ENCODE assay signal across 8 cellular contexts in the genomic region with DNA sequence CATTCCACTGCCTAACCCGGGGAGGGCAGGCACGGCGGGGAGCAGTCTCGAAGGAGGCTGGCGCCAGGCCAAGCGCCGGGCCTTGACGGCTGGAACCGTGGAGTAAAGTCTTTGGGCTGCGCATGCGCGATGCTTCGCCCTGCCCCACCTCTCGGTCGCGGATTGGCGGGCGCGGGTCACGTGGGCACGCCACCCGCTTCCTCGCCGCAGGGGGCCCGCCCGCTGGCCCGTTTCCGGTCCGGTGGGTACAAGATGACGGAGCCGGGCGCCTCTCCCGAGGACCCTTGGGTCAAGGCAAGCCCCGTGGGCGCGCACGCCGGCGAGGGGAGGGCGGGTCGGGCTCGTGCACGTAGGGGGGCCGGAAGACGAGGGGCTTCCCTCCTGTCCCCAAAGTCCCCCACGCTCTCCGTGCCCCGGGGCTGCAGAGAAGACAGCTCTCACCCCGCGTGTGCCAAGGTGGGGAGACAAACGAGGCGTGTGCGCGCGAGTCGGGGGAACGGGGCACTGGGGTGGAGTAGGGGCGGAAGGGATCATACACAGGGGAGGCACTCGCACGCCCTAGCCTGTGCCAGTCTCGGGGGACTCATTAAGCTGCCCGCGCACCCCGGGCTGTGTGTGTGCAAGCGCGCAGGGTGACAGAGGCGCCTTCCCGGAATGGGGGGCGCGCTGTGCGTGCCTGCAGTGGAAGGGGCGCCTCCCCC. TPM values are rescaled to one million over a fixed set of nuclear protein-coding genes. Genes with fewer than 3 reads are reported as not detected.
DNase-seq lines count a peak whose midpoint lies in the region; ATAC-seq and TF ChIP-seq lines count a peak whose summit lies in the region.

A gene with protein sequence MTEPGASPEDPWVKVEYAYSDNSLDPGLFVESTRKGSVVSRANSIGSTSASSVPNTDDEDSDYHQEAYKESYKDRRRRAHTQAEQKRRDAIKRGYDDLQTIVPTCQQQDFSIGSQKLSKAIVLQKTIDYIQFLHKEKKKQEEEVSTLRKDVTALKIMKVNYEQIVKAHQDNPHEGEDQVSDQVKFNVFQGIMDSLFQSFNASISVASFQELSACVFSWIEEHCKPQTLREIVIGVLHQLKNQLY (plus strand): TSS at position 228 of the 701 bp plus-strand sequence. CDS start 25 bp downstream, at position 253.

- H3K36me3 Mint-ChIP-seq in T-cell = peaks cover 26% of the 10 kb centered on the region

- H3K4me3 ChIP-seq in adipocyte (ENCODE audit: low read length) (peak within 1 kb of the TSS; percentile 92), tibial nerve (peak within 1 kb of the TSS; percentile 76 to 95 (median 90))

- peak; percentile 7 to 51 for TF ChIP-seq POLR2A in tibial nerve (IDR thresholded peaks at IDR 0.05)

- H3K27ac Mint-ChIP-seq in T-cell = peak within 1 kb of the TSS; percentile 92 to 94

- TF ChIP-seq CTCF in tibial nerve (IDR thresholded peaks at IDR 0.05) = peak in 1 of 5 experiments; percentile 35

- H3K4me3 Mint-ChIP-seq in T-cell = peak within 1 kb of the TSS; percentile 81 to 91 (median 90)

- CTCF ChIA-PET in T-cell (lab: Charles Lee) = interaction anchor here in 1 of 2 donors (1.7 kb wide), 1 partner anchor 11 kb away, joined by 16 read pairs; the partner anchor contains the start of gene PSMC3IP

- H3K9me3 Mint-ChIP-seq in T-cell = no peaks in the 10 kb centered on the region

- peaks cover 52% of the 10 kb centered on the region for H3K4me1 ChIP-seq in adipocyte (ENCODE audit: control insufficient read depth, insufficient read depth, low read length)
- H3K4me1 ChIP-seq in tibial nerve = peaks cover 0 to 56% (median 35%) of the 10 kb centered on the region in 4 donors

- no peaks in the 10 kb centered on the region for H3K27me3 Mint-ChIP-seq in T-cell

- TF ChIP-seq EP300 in tibial nerve (IDR thresholded peaks at IDR 0.05) = peak; percentile 83 to 92

- POLR2A ChIA-PET in T-cell (lab: Charles Lee) = interaction anchor here (0.5 kb wide), 2 partner anchors 159 to 202 kb away, joined by 3 to 5 read pairs; no protein-coding TSS in a partner anchor

- H3K27me3 ChIP-seq in adipocyte (replicated peaks; ENCODE audit: control insufficient read depth, insufficient read depth, low read length) (no peaks in the 10 kb centered on the region), tibial nerve (no peaks in the 10 kb centered on the region)

- H3K27ac ChIP-seq in tibial nerve = peak within 1 kb of the TSS; percentile 81 to 96 (median 94)

- peaks cover 60% of the 10 kb centered on the region for H3K36me3 ChIP-seq in adipocyte (ENCODE audit: control insufficient read depth, insufficient read depth, low read length, severe bottlenecking)
- peaks cover 0 to 63% (median 28%) of the 10 kb centered on the region in 3 donors for H3K36me3 ChIP-seq in tibial nerve

- peak within 1 kb of the TSS; percentile 97 for H3K9ac ChIP-seq in adipocyte (ENCODE audit: low read length)

- H3K9me3 ChIP-seq in adipocyte (ENCODE audit: control insufficient read depth, low read length) (no peaks in the 10 kb centered on the region), tibial nerve (no peaks in the 10 kb centered on the region)

- DNase-seq in Daoy (ENCODE audit: low read depth) = peak; percentile 91
- DNase-seq in NCI-H1436 treated with DMSO at 0.1 percent for 48 hours (lab: John Stamatoyannopoulos, UW) = peak; percentile 78
- DNase-seq in T-cell = peak; percentile 77 to 91 (median 88)
- peak; percentile 98 for DNase-seq in adipocyte (ENCODE audit: low read depth)
- DNase-seq in cardiac septum (ENCODE audit: low spot score) = peak; percentile 96
- DNase-seq in pons (ENCODE audit: low spot score) = peak; percentile 88
- DNase-seq in tibial nerve (ENCODE audit: low spot score in 2 of 2) = peak; percentile 85 to 88

- ATAC-seq in HG02588 (IDR thresholded peaks at IDR 0.05; ENCODE audit: unreplicated experiment) = peak; percentile 60
- ATAC-seq in T-cell (replicated peaks in 1 of 4) = peak; percentile 79 to 83 (median 81)

- WGBS in tibial nerve, 2 donors = 0 to 1% methylated on average over 35 to 57 of the region's 72 CpGs

- peaks cover 24 to 54% (median 48%) of the 10 kb centered on the region in 3 donors for H3K4me1 Mint-ChIP-seq in T-cell

- intact Hi-C loops in cardiac septum (cut with DNase I) = loop anchor here (5.0 kb wide), 1 partner anchor 40 kb away; the partner anchor contains the start of genes RETREG3 and TUBG1

RNA-seq across cellular contexts. Expression of the gene that starts here (rescaled TPM):
- 8.5 and 16.2 TPM in 2 replicates for total RNA-seq in Daoy (2014; rRNA removed; shearing (Covaris generic))
- total RNA-seq in T-cell (10 to 100 TPM; 31.4 to 68.9 (median 61.2) TPM), cardiac septum (43.1 TPM), tibial nerve (10 to 100 TPM; 31.8 to 44.4 (median 39.1) TPM)

Comparison
In these comparisons a context has a peak if more than half of its experiments do, and no peak if none do; other contexts are left out.
1. Peak in every context shown above with its lines: DNase-seq, ATAC-seq, H3K4me3 ChIP-seq and H3K27ac ChIP-seq.